In genomic region chr12:125395583-125396215, GRCh38 we compare ENCODE assay signal across 20 cellular contexts.
"Had no signal": no experiment of that assay in that cellular context is flagged by ENCODE, and none has a peak within 500 bp of the region (broad histone marks: within the 10 kb centered on the region; RNA-seq: fewer than 3 reads in every experiment).

No MANE protein-coding gene starts in this region.

- DNase-seq: Kasumi-1, KG1, MM.1S, NCI-H1048, NCI-H1105, NCI-H1417, NCI-H1436 treated with DMSO at 0.1 percent for 48 hours, NCI-H1694, NCI-H187 treated with DMSO at 0.1 percent for 48 hours, NCI-H2029 treated with DMSO at 0.1 percent for 48 hours, NCI-H2171 treated with DMSO at 0.1 percent for 48 hours, NCI-H510A, NCI-H524 treated with DMSO at 0.1 percent for 48 hours, NCI-H69, NCI-H774, SHP77, T-helper 1 cell had no signal

- ATAC-seq: SK-N-SH treated with all-trans-retinoic acid at 6 μM for 48 hours had no signal

- H3K4me1 Mint-ChIP-seq: IgD-negative memory B cell had no signal

- H3K27ac Mint-ChIP-seq: IgD-negative memory B cell had no signal

- H3K27ac ChIP-seq: RWPE1 had no signal

- H3K36me3 Mint-ChIP-seq: IgD-negative memory B cell had no signal
